In the genomic region with DNA sequence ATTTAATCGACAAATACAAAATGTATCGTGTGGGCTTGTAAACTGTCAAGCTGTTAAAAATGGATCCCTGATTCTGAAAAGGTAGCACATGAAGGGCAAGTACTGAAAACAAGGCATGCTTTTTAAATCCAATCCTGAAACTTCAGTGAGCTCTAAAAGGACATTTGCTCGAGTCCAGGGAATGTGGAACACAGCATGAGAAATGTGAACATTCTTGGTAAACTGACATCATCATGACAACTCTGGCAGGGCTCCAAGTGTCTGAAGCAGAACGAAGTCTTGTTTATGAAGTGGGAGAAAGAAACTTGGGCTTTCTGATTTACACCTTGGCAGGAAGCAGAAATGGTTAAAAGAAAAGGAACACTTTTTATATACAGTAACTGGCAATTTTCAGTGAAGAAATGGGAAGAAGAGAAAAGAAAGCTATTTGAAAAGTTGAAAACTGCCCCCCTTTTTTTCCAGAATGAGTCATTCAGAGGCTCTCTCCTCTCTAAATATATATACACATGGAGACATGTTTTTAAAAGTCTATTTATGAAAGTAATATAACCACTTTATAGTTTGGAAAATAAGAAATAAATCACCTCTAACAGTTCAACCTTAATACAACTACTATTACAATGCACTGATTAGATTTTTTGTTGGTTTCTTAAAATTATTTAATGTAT, we compare ENCODE assay signal across 8 cellular contexts.
DNase-seq lines count a peak whose midpoint lies in the region; ATAC-seq, FAIRE-seq and TF ChIP-seq lines count a peak whose summit lies in the region.

No MANE protein-coding gene starts in this region.

- no peak for TF ChIP-seq CTCF in AG04449 (IDR thresholded peaks at IDR 0.05; ENCODE audit: insufficient read depth, low read length, missing control alignments)
- no peak for TF ChIP-seq CTCF in H1 (IDR thresholded peaks at IDR 0.05; ENCODE audit: control extremely low read depth in 1 of 3, insufficient read depth in 1 of 3, low read depth in 1 of 3, low read length in 3 of 3)
- TF ChIP-seq CTCF in mucosa of descending colon (IDR thresholded peaks at IDR 0.05): no peak
- no peak for TF ChIP-seq CTCF in CD14-positive monocyte (IDR thresholded peaks at IDR 0.05)

- no peak overlapping the region for H3K23ac ChIP-seq in H1 (ENCODE audit: insufficient read length)

- CTCF ChIA-PET in AG04449 (lab: Yijun Ruan, JAX) (no interaction called here), H1 (lab: Charles Lee; ENCODE audit: partially characterized antibody) (interaction anchor here (0.6 to 1.0 kb wide), 3 partner anchors 8 to 90 kb away, joined by 3 read pairs; no protein-coding TSS in a partner anchor)

- H2BK5ac ChIP-seq in H1 (ENCODE audit: low read depth, low read length): no peak overlapping the region

- H3K4me3 Mint-ChIP-seq in CD14-positive monocyte: no peak overlapping the region
- H3K4me3 Mint-ChIP-seq in T-helper 17 cell: no peak overlapping the region

- H2BK20ac ChIP-seq in H1 (ENCODE audit: low read length): no peak overlapping the region

- no peak overlapping the region for H3K4ac ChIP-seq in H1 (replicated peaks; ENCODE audit: insufficient read length, low read depth, low read length)

- no peak overlapping the region for H4K91ac ChIP-seq in H1 (replicated peaks; ENCODE audit: insufficient read length, low read length)

- H3K4me2 ChIP-seq in H1 (ENCODE audit: insufficient read depth in 1 of 2, low read depth in 2 of 2, low read length in 2 of 2): no peak overlapping the region

- no peak overlapping the region for H4K5ac ChIP-seq in H1 (ENCODE audit: insufficient read length, low read depth, low read length)

- H3K9me3 Mint-ChIP-seq in CD14-positive monocyte: peaks cover 0 to 2% (median 0%) of the 10 kb centered on the region in 7 donors

- H3K27me3 Mint-ChIP-seq in CD14-positive monocyte (ENCODE audit: low read depth in 3 of 3) (peaks cover 0 to 3% (median 0%) of the 10 kb centered on the region in 3 donors), T-helper 17 cell (peaks cover 5% of the 10 kb centered on the region)

- no peaks in the 10 kb centered on the region for H3K79me2 ChIP-seq in H1 (ENCODE audit: control insufficient read depth in 1 of 2, insufficient read depth in 2 of 2, low read length in 2 of 2)

- intact Hi-C loops in mucosa of descending colon (cut with DNase I, micrococcal nuclease) (no loop called here), CD14-positive monocyte (cut with micrococcal nuclease) (no loop called here)

- H3K4me1 Mint-ChIP-seq in CD14-positive monocyte (no peaks in the 10 kb centered on the region), T-helper 17 cell (no peaks in the 10 kb centered on the region)

- no peaks in the 10 kb centered on the region for H3K79me1 ChIP-seq in H1 (ENCODE audit: low read depth, low read length)

- H3K18ac ChIP-seq in H1 (ENCODE audit: extremely low read depth, low read length): no peak overlapping the region

- peak; percentile 33 for ATAC-seq in mucosa of descending colon
- ATAC-seq in HG02588 (IDR thresholded peaks at IDR 0.05; ENCODE audit: unreplicated experiment): no peak
- ATAC-seq in T-helper 17 cell: no peak

- no peak overlapping the region for H3K14ac ChIP-seq in H1 (ENCODE audit: insufficient read length)

- H3K36me3 Mint-ChIP-seq in CD14-positive monocyte: no peaks in the 10 kb centered on the region
- H3K36me3 Mint-ChIP-seq in T-helper 17 cell (ENCODE audit: low read depth): no peaks in the 10 kb centered on the region

- H2BK12ac ChIP-seq in H1 (ENCODE audit: low read depth, low read length): no peak overlapping the region

- H2AK5ac ChIP-seq in H1 (ENCODE audit: low read depth, low read length): no peak overlapping the region

- FAIRE-seq in H1 (lab: Jason Lieb, UNC): no peak

- H3K4me3 ChIP-seq in AG04449 (ENCODE audit: low read depth, low read length) (peak overlapping the region; percentile 33), H1 (ENCODE audit: extremely low read depth in 1 of 4, insufficient read depth in 2 of 4, low read depth in 3 of 4, low read length in 4 of 4) (no peak overlapping the region), mucosa of descending colon (no peak overlapping the region)

- no peak for TF ChIP-seq EP300 in H1 (IDR thresholded peaks at IDR 0.05; ENCODE audit: borderline replicate concordance in 1 of 2, low read depth in 2 of 2, low read length in 2 of 2)

- H2AFZ ChIP-seq in H1 (ENCODE audit: low read length): no peak overlapping the region

- no peak overlapping the region for H3K27ac Mint-ChIP-seq in CD14-positive monocyte
- no peak overlapping the region for H3K27ac Mint-ChIP-seq in T-helper 17 cell

- DNase-seq in AG04449 (ENCODE audit: low read depth, low spot score) (peak; percentile 79), NCI-H2171 (lab: John Stamatoyannopoulos, UW) (peak; percentile 22), H1 (ENCODE audit: low read depth in 1 of 2, low spot score in 2 of 2) (no peak), mucosa of descending colon (peak in 1 of 3 donors; percentile 56), NCI-H2081 (lab: John Stamatoyannopoulos, UW) (no peak), CD14-positive monocyte (ENCODE audit: low spot score) (no peak), T-helper 17 cell (no peak)

- POLR2A ChIA-PET in AG04449 (lab: Yijun Ruan, JAX) (no interaction called here), H1 (lab: Charles Lee; ENCODE audit: partially characterized antibody) (no interaction called here)

- TF ChIP-seq POLR2A in H1 (IDR thresholded peaks at IDR 0.05; ENCODE audit: control extremely low read depth in 1 of 2, low read depth in 2 of 2, low read length in 2 of 2): no peak

- no peak overlapping the region for H3K56ac ChIP-seq in H1 (replicated peaks; ENCODE audit: insufficient read length, low read depth, low read length)

- H2BK15ac ChIP-seq in H1 (ENCODE audit: low read length): no peak overlapping the region

- no peak overlapping the region for H3K27ac ChIP-seq in H1 (ENCODE audit: low read depth, low read length)

- H4K8ac ChIP-seq in H1 (ENCODE audit: extremely low read depth, insufficient read depth, low read length): no peak overlapping the region

- no peak overlapping the region for H2BK120ac ChIP-seq in H1 (replicated peaks; ENCODE audit: low read depth, low read length)

- no peaks in the 10 kb centered on the region for H3K27me3 ChIP-seq in H1 (replicated peaks in 1 of 4; ENCODE audit: control insufficient read depth in 3 of 4, extremely low read depth in 1 of 4, insufficient read depth in 3 of 4, low read length in 3 of 4)

- H3K23me2 ChIP-seq in H1 (ENCODE audit: low read depth, low read length): no peaks in the 10 kb centered on the region

- no peaks in the 10 kb centered on the region for H4K20me1 ChIP-seq in H1 (replicated peaks in 1 of 2; ENCODE audit: control insufficient read depth in 1 of 2, insufficient read depth in 2 of 2, low read length in 2 of 2)

- H3K36me3 ChIP-seq in H1 (ENCODE audit: control insufficient read depth in 2 of 4, insufficient read depth in 4 of 4, low read length in 3 of 4) (no peaks in the 10 kb centered on the region), mucosa of descending colon (ENCODE audit: low read depth) (no peaks in the 10 kb centered on the region)

- TF ChIP-seq RAD21 in H1 (IDR thresholded peaks at IDR 0.05 in 1 of 2, conservative IDR thresholded peaks at IDR 0.05 in 1 of 2; ENCODE audit: low read depth in 2 of 2, low read length in 2 of 2): no peak

- 86% methylated on average over 4 of the region's 4 CpGs; no CpG with 5 or more reads in 1 of the 2 experiments for WGBS in H1 (ENCODE audit: extremely low coverage in 1 of 2, insufficient coverage in 1 of 2, insufficient read length in 1 of 2, insufficient replicate concordance in 2 of 2, low coverage in 1 of 2, low lambda C conversion rate in 2 of 2, missing lambda C conversion rate in 1 of 2), 2 experiments

- H3K9ac ChIP-seq in H1 (replicated peaks in 1 of 4; ENCODE audit: extremely low read depth in 1 of 4, low read depth in 3 of 4, low read length in 3 of 4): no peak overlapping the region

- no peaks in the 10 kb centered on the region for H3K9me3 ChIP-seq in H1 (ENCODE audit: insufficient read depth in 2 of 2, low read depth in 1 of 2, low read length in 1 of 2)
- H3K9me3 ChIP-seq in mucosa of descending colon: no peaks in the 10 kb centered on the region
- no peaks in the 10 kb centered on the region for H3K9me3 ChIP-seq in T-helper 17 cell (ENCODE audit: control insufficient read depth, low read length, poor library complexity, severe bottlenecking)

- no peaks in the 10 kb centered on the region for H3K4me1 ChIP-seq in H1 (replicated peaks in 1 of 4; ENCODE audit: control insufficient read depth in 3 of 4, insufficient read depth in 4 of 4, low read length in 3 of 4)
- H3K4me1 ChIP-seq in mucosa of descending colon (ENCODE audit: low read depth): no peaks in the 10 kb centered on the region

TF ChIP-seq in H1, 55 proteins besides CTCF, POLR2A, EP300 and RAD21:
- TF ChIP-seq JUND (IDR thresholded peaks at IDR 0.05; ENCODE audit: low read length) (0 out of 2 replicates have a peak, but pooled peaks have one; percentile 8), TEAD4 (IDR thresholded peaks at IDR 0.05; ENCODE audit: low read depth, low read length) (0 out of 2 replicates have a peak, but pooled peaks have one; percentile 14), SP4 (IDR thresholded peaks at IDR 0.05; ENCODE audit: low read length) (no peak)

Comparison
In these comparisons a context has a peak if more than half of its experiments do, and no peak if none do; other contexts are left out.
1. DNase-seq: peak in AG04449 (single experiment) and NCI-H2171 (single experiment); none in H1 (0 of 2), NCI-H2081 (0 of 2), CD14-positive monocyte (single experiment) and T-helper 17 cell (0 of 3).